Comparison of ENCODE assay signal across 8 cellular contexts in the genomic region with DNA sequence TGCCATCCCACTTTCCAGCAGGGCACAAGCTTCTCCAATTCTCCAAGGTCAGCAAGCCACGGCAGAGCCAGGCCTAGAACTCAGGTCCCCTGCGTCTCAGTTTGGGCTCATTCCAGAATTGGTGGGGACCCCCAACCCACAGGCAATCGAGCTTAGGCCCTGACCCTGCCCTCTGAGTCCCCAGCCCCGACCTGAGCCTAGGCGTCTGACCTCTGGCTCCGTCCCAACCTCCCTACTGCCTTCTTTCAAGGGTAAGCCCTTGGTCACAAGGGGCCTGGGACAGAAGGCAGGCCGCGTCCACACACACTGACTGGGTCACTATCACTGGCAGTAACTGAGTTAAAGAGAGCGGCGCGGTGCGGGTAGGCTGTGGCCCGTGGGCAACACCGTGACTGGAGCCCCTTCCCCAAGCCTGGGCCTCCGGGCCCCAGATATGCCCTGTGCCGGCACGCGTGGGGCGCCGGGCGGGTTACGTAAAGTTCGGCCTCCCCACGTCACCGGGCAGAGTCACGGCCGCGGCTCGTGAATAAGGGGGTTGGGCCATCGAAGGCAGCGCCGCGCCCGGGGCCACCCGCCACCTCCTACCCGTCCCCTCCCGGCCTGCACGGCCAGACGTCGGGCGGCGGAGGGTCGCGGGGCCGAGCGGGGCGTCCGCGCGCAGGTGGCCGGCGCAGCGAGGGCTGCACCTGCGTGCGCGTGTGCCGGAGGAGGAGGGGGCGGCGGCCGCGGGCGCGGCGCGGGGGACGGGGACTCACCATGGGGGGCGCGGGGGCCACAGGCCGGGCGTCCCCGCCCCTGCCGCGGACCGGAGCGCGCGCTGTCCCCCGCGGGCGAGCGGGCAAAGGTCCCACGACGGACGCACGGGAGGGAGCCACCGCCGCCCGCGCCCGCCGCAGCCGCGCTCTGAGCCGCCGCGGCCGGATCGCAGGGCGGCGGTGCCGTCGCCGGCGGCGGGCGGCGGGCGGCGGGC. TPM values are rescaled to one million over a fixed set of nuclear protein-coding genes. Genes with fewer than 3 reads are reported as not detected.
DNase-seq lines count a peak whose midpoint lies in the region; ATAC-seq and TF ChIP-seq lines count a peak whose summit lies in the region.

No MANE protein-coding gene starts in this region.

- CTCF ChIA-PET in T-cell (lab: Charles Lee): interaction anchor here (0.6 to 0.8 kb wide), 3 partner anchors 9 to 203 kb away, joined by 3 to 6 read pairs (median 3); no protein-coding TSS in a partner anchor

- H3K4me1 Mint-ChIP-seq in T-cell: peaks cover 10 to 13% (median 13%) of the 10 kb centered on the region in 3 donors

- TF ChIP-seq CTCF in GM12865 (IDR thresholded peaks at IDR 0.05; ENCODE audit: insufficient read depth, low read depth, low read length, missing control alignments): no peak
- no peak for TF ChIP-seq CTCF in choroid plexus epithelial cell (conservative IDR thresholded peaks at IDR 0.05; ENCODE audit: low read depth, low read length)

- POLR2A ChIA-PET in T-cell (lab: Charles Lee): no interaction called here

- DNase-seq in GM12865 (ENCODE audit: low read depth) (no peak), T-cell (peak in 19 of 34 experiments; percentile 22 to 56 (median 39)), choroid plexus epithelial cell (ENCODE audit: low read depth) (peak; percentile 35), left colon (peak; percentile 75 to 76), middle frontal gyrus (ENCODE audit: extremely low spot score, low spot score) (no peak)
- peak; percentile 33 for DNase-seq in stimulated activated naive CD8-positive, alpha-beta T cell treated with anti-CD3 and anti-CD28 coated beads, Interleukin-15, Interleukin-2, amounts not matched to agents 100 U/mL and 50 U/mL, for 24 hours

- H3K4me3 ChIP-seq in GM12865 (ENCODE audit: low read depth, low read length) (peak overlapping the region; percentile 41), choroid plexus epithelial cell (ENCODE audit: low read depth, low read length) (peak overlapping the region; percentile 59)

- intact Hi-C loops in left colon (cut with DNase I, micrococcal nuclease): no loop called here

- peak; percentile 23 for ATAC-seq in HG03039 (IDR thresholded peaks at IDR 0.05; ENCODE audit: unreplicated experiment)
- peak; percentile 17 to 28 (median 24) for ATAC-seq in T-cell (replicated peaks in 1 of 4)
- peak; percentile 26 for ATAC-seq in left colon
- peak; percentile 1 for ATAC-seq in stimulated activated naive CD8-positive, alpha-beta T cell treated with anti-CD3 and anti-CD28 coated beads, Interleukin-15, Interleukin-2, amounts not matched to agents 100 U/mL and 50 U/mL, for 24 hours
- no peak for ATAC-seq in HG03520 (IDR thresholded peaks at IDR 0.05; ENCODE audit: unreplicated experiment)

- no peaks in the 10 kb centered on the region for H3K36me3 Mint-ChIP-seq in T-cell

- peak overlapping the region; percentile 66 to 82 (median 75) for H3K4me3 Mint-ChIP-seq in T-cell

- peaks cover 0 to 4% of the 10 kb centered on the region in 2 donors for H3K27me3 Mint-ChIP-seq in T-cell

- peaks cover 0 to 4% (median 0%) of the 10 kb centered on the region in 3 donors for H3K9me3 Mint-ChIP-seq in T-cell

- no peak overlapping the region for H3K27ac Mint-ChIP-seq in T-cell

RNA-seq across cellular contexts. Expression of a gene that starts 0.5 kb away (rescaled TPM):
- 1 to 10 TPM; 1.9 to 3.2 (median 2.4) TPM for total RNA-seq in T-cell
- 100 to 1,000 TPM; 105 to 117 TPM for total RNA-seq in left colon

Comparison
In these comparisons a context has a peak if more than half of its experiments do, and no peak if none do; other contexts are left out.
1. DNase-seq: peak in T-cell (19 of 34), choroid plexus epithelial cell (single experiment), left colon (2 of 2) and stimulated activated naive CD8-positive, alpha-beta T cell treated with anti-CD3 and anti-CD28 coated beads, Interleukin-15, Interleukin-2, amounts not matched to agents 100 U/mL and 50 U/mL, for 24 hours (single experiment); none in GM12865 (single experiment) and middle frontal gyrus (single experiment).
2. RNA of a gene that starts 0.5 kb away (total RNA-seq): 105 to 117 TPM in left colon; 1.9 to 3.2 TPM in T-cell; every median in the first group is over 10 times any median in the second.